In the genomic region with DNA sequence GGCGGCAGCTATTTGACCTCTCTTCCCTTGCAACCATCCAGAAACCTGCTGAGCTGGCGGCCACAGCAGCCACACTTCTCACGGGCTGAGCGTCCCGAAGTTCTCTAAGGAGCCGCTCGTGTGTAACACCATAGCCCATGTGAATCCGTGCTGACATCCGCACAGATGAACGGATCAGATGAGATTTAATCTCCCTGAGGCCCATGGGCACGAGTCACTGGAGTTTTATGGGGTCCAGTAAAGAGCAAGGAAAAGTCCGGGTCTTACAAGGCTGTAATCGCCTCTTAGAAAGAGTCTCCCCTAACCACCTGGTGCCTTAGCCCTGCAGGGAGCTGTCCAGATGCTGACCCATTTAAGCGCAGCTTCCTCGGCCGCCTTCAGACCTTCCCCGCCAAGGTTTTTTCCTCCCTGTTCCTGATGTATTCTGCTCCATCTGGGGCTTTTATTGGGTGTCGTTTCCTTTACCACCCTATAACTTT, we compare ENCODE assay signal across 2 cellular contexts.
TF ChIP-seq lines count a peak whose summit lies in the region.

No MANE protein-coding gene starts in this region.

TF ChIP-seq in endothelial cell of umbilical vein, 7 proteins besides CTCF, POLR2A, EP300 and RAD21 (continued from another document):
- TF ChIP-seq FOS (IDR thresholded peaks at IDR 0.05; ENCODE audit: borderline replicate concordance, insufficient read depth, low read length) (no peak), POLR2AphosphoS5 (IDR thresholded peaks at IDR 0.05; ENCODE audit: insufficient read depth, low read depth, low read length) (no peak), JUN (IDR thresholded peaks at IDR 0.05; ENCODE audit: borderline replicate concordance, insufficient read depth, insufficient read length, low read depth) (no peak), GATA2 (IDR thresholded peaks at IDR 0.05; ENCODE audit: insufficient read depth, insufficient read length, low read depth, low read length) (no peak)

TF ChIP-seq in neural cell, 6 proteins besides CTCF, POLR2A, EP300 and RAD21:
- TF ChIP-seq, protein P1, sequence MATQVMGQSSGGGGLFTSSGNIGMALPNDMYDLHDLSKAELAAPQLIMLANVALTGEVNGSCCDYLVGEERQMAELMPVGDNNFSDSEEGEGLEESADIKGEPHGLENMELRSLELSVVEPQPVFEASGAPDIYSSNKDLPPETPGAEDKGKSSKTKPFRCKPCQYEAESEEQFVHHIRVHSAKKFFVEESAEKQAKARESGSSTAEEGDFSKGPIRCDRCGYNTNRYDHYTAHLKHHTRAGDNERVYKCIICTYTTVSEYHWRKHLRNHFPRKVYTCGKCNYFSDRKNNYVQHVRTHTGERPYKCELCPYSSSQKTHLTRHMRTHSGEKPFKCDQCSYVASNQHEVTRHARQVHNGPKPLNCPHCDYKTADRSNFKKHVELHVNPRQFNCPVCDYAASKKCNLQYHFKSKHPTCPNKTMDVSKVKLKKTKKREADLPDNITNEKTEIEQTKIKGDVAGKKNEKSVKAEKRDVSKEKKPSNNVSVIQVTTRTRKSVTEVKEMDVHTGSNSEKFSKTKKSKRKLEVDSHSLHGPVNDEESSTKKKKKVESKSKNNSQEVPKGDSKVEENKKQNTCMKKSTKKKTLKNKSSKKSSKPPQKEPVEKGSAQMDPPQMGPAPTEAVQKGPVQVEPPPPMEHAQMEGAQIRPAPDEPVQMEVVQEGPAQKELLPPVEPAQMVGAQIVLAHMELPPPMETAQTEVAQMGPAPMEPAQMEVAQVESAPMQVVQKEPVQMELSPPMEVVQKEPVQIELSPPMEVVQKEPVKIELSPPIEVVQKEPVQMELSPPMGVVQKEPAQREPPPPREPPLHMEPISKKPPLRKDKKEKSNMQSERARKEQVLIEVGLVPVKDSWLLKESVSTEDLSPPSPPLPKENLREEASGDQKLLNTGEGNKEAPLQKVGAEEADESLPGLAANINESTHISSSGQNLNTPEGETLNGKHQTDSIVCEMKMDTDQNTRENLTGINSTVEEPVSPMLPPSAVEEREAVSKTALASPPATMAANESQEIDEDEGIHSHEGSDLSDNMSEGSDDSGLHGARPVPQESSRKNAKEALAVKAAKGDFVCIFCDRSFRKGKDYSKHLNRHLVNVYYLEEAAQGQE (IDR thresholded peaks at IDR 0.05; ENCODE audit: borderline replicate concordance) = peak; percentile 46
- no peak for TF ChIP-seq SMC3 (conservative IDR thresholded peaks at IDR 0.05; ENCODE audit: poor library complexity)
